ENCODE assay signal across 9 cellular contexts in the genomic region with DNA sequence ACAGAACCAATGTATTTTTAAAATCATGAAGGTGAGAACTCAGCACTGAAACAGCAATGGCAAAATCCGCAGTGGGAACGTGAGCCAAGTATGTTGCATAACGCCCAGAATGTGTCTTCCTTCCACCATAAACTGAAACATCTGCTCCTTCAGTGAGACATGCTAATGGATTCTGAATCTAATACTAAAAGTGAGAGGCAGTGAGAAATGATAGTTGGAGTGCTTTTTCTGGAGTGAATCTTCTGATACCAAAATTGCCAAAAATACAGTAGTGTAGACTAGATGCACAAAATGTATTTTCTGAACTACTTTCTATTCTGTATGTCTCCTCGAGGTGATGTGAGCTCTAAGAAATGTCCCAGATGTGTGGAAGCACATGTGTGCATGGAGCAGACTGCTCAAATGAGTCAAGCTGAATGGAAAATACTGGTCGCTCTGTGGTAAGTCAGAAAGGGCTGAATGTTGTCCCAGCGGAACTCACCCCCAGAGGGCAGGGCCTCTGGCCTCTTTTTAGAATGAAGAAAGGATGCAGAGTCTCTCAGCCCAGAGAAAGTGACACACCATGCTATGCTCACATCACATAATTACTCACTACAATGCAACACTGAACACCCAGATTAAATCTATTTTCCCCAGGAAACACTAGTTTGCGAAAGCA.
DNase-seq lines count a peak whose midpoint lies in the region; ATAC-seq and TF ChIP-seq lines count a peak whose summit lies in the region.
"Had no signal": no experiment of that assay in that cellular context is flagged by ENCODE, and none has a peak within 500 bp of the region (broad histone marks: within the 10 kb centered on the region; RNA-seq: fewer than 3 reads in every experiment).

No MANE protein-coding gene starts in this region.

- H4K20me1 ChIP-seq in GM23338 (replicated peaks; ENCODE audit: insufficient read depth) (no peaks in the 10 kb centered on the region), SK-N-SH (ENCODE audit: insufficient read depth) (no peaks in the 10 kb centered on the region)

- peaks cover 18% of the 10 kb centered on the region; the same call in 1 of the 2 replicates for H3K4me1 ChIP-seq in GM23338 (ENCODE audit: insufficient read depth)
- H3K4me1 ChIP-seq in SK-N-SH (ENCODE audit: control insufficient read depth in 1 of 2, insufficient read depth in 2 of 2, low read depth in 1 of 2, low read length in 1 of 2) = peaks cover 0 to 4% of the 10 kb centered on the region in 2 experiments; a peak in 1 of 4 replicates

- H2AFZ ChIP-seq in GM23338 (no peak overlapping the region), SK-N-SH (ENCODE audit: low read depth) (no peak overlapping the region)

- H3K36me3 ChIP-seq in GM23338 (ENCODE audit: insufficient read depth) (no peaks in the 10 kb centered on the region), SK-N-SH (replicated peaks in 1 of 2; ENCODE audit: control insufficient read depth in 1 of 2, insufficient read depth in 2 of 2, low read length in 1 of 2) (no peaks in the 10 kb centered on the region)

- H3K27me3 ChIP-seq in GM23338 (ENCODE audit: insufficient read depth) = no peaks in the 10 kb centered on the region
- H3K27me3 ChIP-seq in SK-N-SH (ENCODE audit: insufficient read depth) = no peaks in the 10 kb centered on the region

- no peak for TF ChIP-seq POLR2A in erythroblast (IDR thresholded peaks at IDR 0.05; ENCODE audit: low read length)

- POLR2A ChIA-PET in SK-N-SH (lab: Yijun Ruan, JAX) = no interaction called here

- no peaks in the 10 kb centered on the region for H3K36me3 Mint-ChIP-seq in GM23338 (ENCODE audit: low read depth)

- no peak for TF ChIP-seq RAD21 in SK-N-SH (IDR thresholded peaks at IDR 0.05; ENCODE audit: low read length)

- peaks cover 35% of the 10 kb centered on the region for H3K4me1 Mint-ChIP-seq in GM23338

- 49% methylated on average over 6 of the region's 7 CpGs for WGBS in SK-N-SH (ENCODE audit: low lambda C conversion rate)

- H3K27ac Mint-ChIP-seq in GM23338 = 0 out of 2 replicates have a peak overlapping the region, but pooled peaks have one; percentile 17

- H3K4me2 ChIP-seq in GM23338 (peak overlapping the region; percentile 4; the same call in 1 of the 2 replicates), SK-N-SH (no peak overlapping the region)

- no peak overlapping the region for H3K27ac ChIP-seq in GM23338 (ENCODE audit: low read depth)
- H3K27ac ChIP-seq in SK-N-SH (ENCODE audit: low read depth in 2 of 2, low read length in 1 of 2) = no peak overlapping the region
- H3K27ac ChIP-seq: HL-60 had no signal

- H3K9me2 ChIP-seq in GM23338 (ENCODE audit: insufficient read depth) (no peaks in the 10 kb centered on the region), SK-N-SH (no peaks in the 10 kb centered on the region)

- H3K9ac ChIP-seq in SK-N-SH = no peak overlapping the region

- no peaks in the 10 kb centered on the region for H3K9me3 ChIP-seq in SK-N-SH

- H3K4me3 Mint-ChIP-seq in GM23338 = no peak overlapping the region

- H3K79me2 ChIP-seq in GM23338 (replicated peaks; ENCODE audit: insufficient read depth) = no peaks in the 10 kb centered on the region
- H3K79me2 ChIP-seq in SK-N-SH (ENCODE audit: insufficient read depth) = no peaks in the 10 kb centered on the region

- intact Hi-C loops in left ventricle myocardium superior (cut with micrococcal nuclease) = no loop called here

- CTCF ChIA-PET in SK-N-SH (lab: Yijun Ruan, JAX) = no interaction called here

- H3K9me3 Mint-ChIP-seq in GM23338 = no peaks in the 10 kb centered on the region

- in situ Hi-C loops in ACHN (cut with HindIII; ENCODE audit: low pct_ligation_motif_present, low pct_unique_long_range_greater_than_20kb, low sequenced_read_pairs) = loop anchor here (25.0 kb wide), 1 partner anchor 97 kb away; no protein-coding TSS in a partner anchor

- DNase-seq in GM23338 (ENCODE audit: low spot score) (peak; percentile 31), left ventricle myocardium superior (peak; percentile 65), NCI-H69 (lab: John Stamatoyannopoulos, UW) (no peak), erythroblast (lab: John Stamatoyannopoulos, UW) (no peak), SK-N-SH (no peak), ACHN (no peak)
- peak; percentile 31 for DNase-seq in activated CD8-positive, alpha-beta memory T cell treated with anti-CD3 and anti-CD28 coated beads, Interleukin-2, amount 50 U/mL, for 4 hours
- DNase-seq in stimulated activated CD4-positive, alpha-beta T cell treated with anti-CD3 and anti-CD28 coated beads, Interleukin-2, amount 100 ng/mL, for 48 hours = peak; percentile 48 to 52

- peaks cover under 1% of the 10 kb centered on the region for H3K27me3 Mint-ChIP-seq in GM23338 (ENCODE audit: insufficient read depth, low read depth, poor library complexity)

- 0 out of 2 replicates have a peak, but pooled peaks cover 3% of the 10 kb centered on the region for H3F3A ChIP-seq in GM23338 (replicated peaks; ENCODE audit: low read depth)
- no peaks in the 10 kb centered on the region for H3F3A ChIP-seq in SK-N-SH (replicated peaks; ENCODE audit: insufficient read depth)

- no peak overlapping the region for H3K4me3 ChIP-seq in GM23338
- H3K4me3 ChIP-seq in SK-N-SH (ENCODE audit: low read depth in 2 of 2, low read length in 1 of 2) = no peak overlapping the region

- TF ChIP-seq CTCF in GM23338 (conservative IDR thresholded peaks at IDR 0.05; ENCODE audit: low read depth in 2 of 2) (no peak), SK-N-SH (IDR thresholded peaks at IDR 0.05) (no peak)

- TF ChIP-seq EP300 in SK-N-SH (IDR thresholded peaks at IDR 0.05; ENCODE audit: borderline replicate concordance in 1 of 2, low read depth in 1 of 2, low read length in 1 of 2) = no peak

- ATAC-seq in GM23338 (peak; percentile 48; the same call in 2 of the 3 replicates), left ventricle myocardium superior (peak; percentile 79)

TF ChIP-seq in GM23338, 12 proteins besides CTCF, POLR2A, EP300 and RAD21:
- TF ChIP-seq REST (IDR thresholded peaks at IDR 0.05; ENCODE audit: unreplicated experiment) = no peak
- no peak for TF ChIP-seq ZNF331 (CRISPR knock-in tag; IDR thresholded peaks at IDR 0.05; ENCODE audit: low read depth)

TF ChIP-seq in SK-N-SH, 30 proteins besides CTCF, POLR2A, EP300 and RAD21:
- TF ChIP-seq FOSL2 (IDR thresholded peaks at IDR 0.05; ENCODE audit: borderline replicate concordance, low read depth) (no peak), RCOR1 (IDR thresholded peaks at IDR 0.05; ENCODE audit: low read length) (no peak), NFIC (IDR thresholded peaks at IDR 0.05; ENCODE audit: borderline replicate concordance) (no peak), JUND (IDR thresholded peaks at IDR 0.05) (no peak), MXI1 (IDR thresholded peaks at IDR 0.05; ENCODE audit: low read depth, low read length) (no peak), GATA2 (CRISPR knock-in tag; IDR thresholded peaks at IDR 0.05) (no peak), TEAD4 (IDR thresholded peaks at IDR 0.05; ENCODE audit: borderline replicate concordance, insufficient read depth) (no peak), ELF1 (IDR thresholded peaks at IDR 0.05) (no peak), YY1 (IDR thresholded peaks at IDR 0.05; ENCODE audit: low read depth) (no peak), CHD2 (IDR thresholded peaks at IDR 0.05; ENCODE audit: low read length, partially characterized antibody) (no peak), FOXM1 (IDR thresholded peaks at IDR 0.05; ENCODE audit: low read depth) (no peak), EZH2phosphoT487 (IDR thresholded peaks at IDR 0.05; ENCODE audit: borderline replicate concordance, low read depth) (no peak), RFX5 (IDR thresholded peaks at IDR 0.05; ENCODE audit: low read length) (no peak), RXRA (IDR thresholded peaks at IDR 0.05; ENCODE audit: borderline replicate concordance, low read depth) (no peak), NRF1 (IDR thresholded peaks at IDR 0.05; ENCODE audit: low read depth, low read length) (no peak), SIN3A (IDR thresholded peaks at IDR 0.05; ENCODE audit: borderline replicate concordance, low read depth, low read length) (no peak), USF1 (IDR thresholded peaks at IDR 0.05; ENCODE audit: borderline replicate concordance, low read depth) (no peak), SMC3 (IDR thresholded peaks at IDR 0.05; ENCODE audit: low read depth, low read length) (no peak)
- TF ChIP-seq, protein P1, sequence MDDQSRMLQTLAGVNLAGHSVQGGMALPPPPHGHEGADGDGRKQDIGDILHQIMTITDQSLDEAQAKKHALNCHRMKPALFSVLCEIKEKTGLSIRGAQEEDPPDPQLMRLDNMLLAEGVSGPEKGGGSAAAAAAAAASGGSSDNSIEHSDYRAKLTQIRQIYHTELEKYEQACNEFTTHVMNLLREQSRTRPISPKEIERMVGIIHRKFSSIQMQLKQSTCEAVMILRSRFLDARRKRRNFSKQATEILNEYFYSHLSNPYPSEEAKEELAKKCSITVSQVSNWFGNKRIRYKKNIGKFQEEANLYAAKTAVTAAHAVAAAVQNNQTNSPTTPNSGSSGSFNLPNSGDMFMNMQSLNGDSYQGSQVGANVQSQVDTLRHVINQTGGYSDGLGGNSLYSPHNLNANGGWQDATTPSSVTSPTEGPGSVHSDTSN (IDR thresholded peaks at IDR 0.05) = no peak
TF ChIP-seq in SK-N-SH: peak in this region for 0.

Comparison
In these comparisons a context has a peak if more than half of its experiments do, and no peak if none do; other contexts are left out.
1. DNase-seq: peak in GM23338 (single experiment), activated CD8-positive, alpha-beta memory T cell treated with anti-CD3 and anti-CD28 coated beads, Interleukin-2, amount 50 U/mL, for 4 hours (single experiment), left ventricle myocardium superior (single experiment) and stimulated activated CD4-positive, alpha-beta T cell treated with anti-CD3 and anti-CD28 coated beads, Interleukin-2, amount 100 ng/mL, for 48 hours (2 of 2); none in NCI-H69 (single experiment), erythroblast (0 of 2), SK-N-SH (single experiment) and ACHN (single experiment).